In the genomic region with DNA sequence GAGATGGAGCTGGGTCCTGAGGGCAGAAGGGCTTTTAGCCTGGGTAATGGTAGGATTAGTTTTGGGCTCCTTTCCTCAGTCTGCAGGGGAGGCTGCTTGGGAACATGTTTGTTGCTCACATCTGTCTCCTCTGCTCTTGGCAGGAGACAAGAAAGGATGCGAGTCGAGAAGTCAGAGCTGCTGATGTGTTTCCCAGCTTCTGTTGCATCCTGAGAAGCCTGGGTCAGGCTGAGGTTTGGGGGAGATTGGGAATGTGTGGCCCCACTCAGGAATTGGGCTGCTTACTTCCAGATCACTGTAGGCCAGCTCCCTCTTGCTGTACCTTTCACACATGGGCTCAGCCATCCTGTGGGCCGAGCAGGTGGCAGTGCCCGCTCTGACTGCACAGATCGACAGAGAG, we compare ENCODE assay signal across 19 cellular contexts.
DNase-seq lines count a peak whose midpoint lies in the region; ATAC-seq and TF ChIP-seq lines count a peak whose summit lies in the region.
"Had no signal": no experiment of that assay in that cellular context is flagged by ENCODE, and none has a peak within 500 bp of the region (broad histone marks: within the 10 kb centered on the region; RNA-seq: fewer than 3 reads in every experiment).

No MANE protein-coding gene starts in this region.

- no peaks in the 10 kb centered on the region for H3K27me3 ChIP-seq in CD4-positive, alpha-beta T cell (ENCODE audit: control insufficient read depth, insufficient read depth, low read length)
- no peaks in the 10 kb centered on the region for H3K27me3 ChIP-seq in CD8-positive, alpha-beta T cell (ENCODE audit: insufficient read depth, low read length)
- H3K27me3 ChIP-seq in transverse colon: no peaks in the 10 kb centered on the region
- H3K27me3 ChIP-seq: stomach, upper lobe of right lung had no signal

- H3K4me3 Mint-ChIP-seq in CD4-positive, alpha-beta T cell: no peak overlapping the region
- H3K4me3 Mint-ChIP-seq in CD8-positive, alpha-beta T cell: no peak overlapping the region
- no peak overlapping the region for H3K4me3 Mint-ChIP-seq in nephron progenitor cell

- intact Hi-C loops in CD4-positive, alpha-beta T cell (cut with DNase I, micrococcal nuclease): no loop called here
- intact Hi-C loops in CD8-positive, alpha-beta T cell (cut with DNase I, micrococcal nuclease): no loop called here
- intact Hi-C loops in transverse colon (cut with DNase I; ENCODE audit: low total_unique reads): no loop called here

- no peaks in the 10 kb centered on the region for H3K9me3 Mint-ChIP-seq in CD4-positive, alpha-beta T cell
- H3K9me3 Mint-ChIP-seq in CD8-positive, alpha-beta T cell: no peaks in the 10 kb centered on the region
- H3K9me3 Mint-ChIP-seq in nephron progenitor cell: no peaks in the 10 kb centered on the region
- H3K9me3 Mint-ChIP-seq: activated T-helper 2 cell treated with anti-CD3 and anti-CD28 coated beads, Interferon-gamma antibody, Interleukin-2, Interleukin-4, amounts not matched to agents 10 μg/mL and 5 μg/mL and 100 μg/mL, durations not matched to agents 14 hours and 24 hours and 36 hours had no signal

- H3K4me1 ChIP-seq in CD8-positive, alpha-beta T cell (ENCODE audit: insufficient read depth, low read length): peaks cover 45% of the 10 kb centered on the region
- peaks cover 0 to 33% (median 12%) of the 10 kb centered on the region in 4 donors for H3K4me1 ChIP-seq in transverse colon

- H3K36me3 Mint-ChIP-seq in CD4-positive, alpha-beta T cell (ENCODE audit: low read depth): no peaks in the 10 kb centered on the region
- H3K36me3 Mint-ChIP-seq in CD8-positive, alpha-beta T cell: no peaks in the 10 kb centered on the region
- H3K36me3 Mint-ChIP-seq in nephron progenitor cell (ENCODE audit: low read depth): no peaks in the 10 kb centered on the region

- no peak overlapping the region for H3K4me3 ChIP-seq in CD8-positive, alpha-beta T cell (ENCODE audit: low read depth, low read length)
- H3K4me3 ChIP-seq in transverse colon: no peak overlapping the region
- H3K4me3 ChIP-seq: stomach, upper lobe of right lung had no signal

- H3K4me1 Mint-ChIP-seq in CD4-positive, alpha-beta T cell (ENCODE audit: low read depth): peaks cover 65% of the 10 kb centered on the region
- H3K4me1 Mint-ChIP-seq in CD8-positive, alpha-beta T cell (ENCODE audit: low read depth): peaks cover 25% of the 10 kb centered on the region
- peaks cover 43% of the 10 kb centered on the region for H3K4me1 Mint-ChIP-seq in nephron progenitor cell

- H3K36me3 ChIP-seq in CD8-positive, alpha-beta T cell (ENCODE audit: insufficient read depth, low read length): no peaks in the 10 kb centered on the region
- no peaks in the 10 kb centered on the region for H3K36me3 ChIP-seq in transverse colon
- H3K36me3 ChIP-seq: stomach, upper lobe of right lung had no signal

- no peaks in the 10 kb centered on the region for H3K9me3 ChIP-seq in CD4-positive, alpha-beta T cell (ENCODE audit: control insufficient read depth, low read length)
- no peaks in the 10 kb centered on the region for H3K9me3 ChIP-seq in CD8-positive, alpha-beta T cell (ENCODE audit: low read length)
- H3K9me3 ChIP-seq in transverse colon: no peaks in the 10 kb centered on the region
- H3K9me3 ChIP-seq: stomach, upper lobe of right lung had no signal

- H3K27me3 Mint-ChIP-seq in CD4-positive, alpha-beta T cell: no peaks in the 10 kb centered on the region
- no peaks in the 10 kb centered on the region for H3K27me3 Mint-ChIP-seq in CD8-positive, alpha-beta T cell (ENCODE audit: low read depth)
- H3K27me3 Mint-ChIP-seq in nephron progenitor cell (ENCODE audit: low read depth, poor library complexity): no peaks in the 10 kb centered on the region

- no peak overlapping the region for H3K27ac ChIP-seq in CD4-positive, alpha-beta T cell (ENCODE audit: low read depth, low read length)
- H3K27ac ChIP-seq in CD8-positive, alpha-beta T cell (ENCODE audit: low read depth, low read length): no peak overlapping the region
- H3K27ac ChIP-seq in cingulate gyrus (ENCODE audit: low read depth, low read length): peak overlapping the region; percentile 20
- no peak overlapping the region for H3K27ac ChIP-seq in transverse colon
- H3K27ac ChIP-seq: upper lobe of right lung had no signal

- TF ChIP-seq POLR2A in transverse colon (IDR thresholded peaks at IDR 0.05): no peak

- in situ Hi-C loops in transverse colon (cut with MboI; ENCODE audit: low pct_ligation_motif_present in 1 of 4, low pct_unique_long_range_greater_than_20kb in 1 of 4, low sequenced_read_pairs in 3 of 4): no loop called here

- no peak for TF ChIP-seq CTCF in CD4-positive, alpha-beta T cell (IDR thresholded peaks at IDR 0.05)
- no peak for TF ChIP-seq CTCF in CD8-positive, alpha-beta T cell (IDR thresholded peaks at IDR 0.05)
- TF ChIP-seq CTCF in nephron progenitor cell (IDR thresholded peaks at IDR 0.05): no peak
- TF ChIP-seq CTCF in transverse colon (IDR thresholded peaks at IDR 0.05): no peak

- POLR2A ChIA-PET in CD4-positive, alpha-beta T cell (lab: Charles Lee): no interaction called here
- POLR2A ChIA-PET in CD8-positive, alpha-beta T cell (lab: Charles Lee): interaction anchor here (1.1 kb wide), 1 partner anchor 23 kb away, joined by 3 read pairs; no protein-coding TSS in a partner anchor

- no peak for TF ChIP-seq EP300 in transverse colon (IDR thresholded peaks at IDR 0.05; ENCODE audit: low read depth)

- peak overlapping the region; percentile 59 for H3K27ac Mint-ChIP-seq in CD4-positive, alpha-beta T cell
- H3K27ac Mint-ChIP-seq in CD8-positive, alpha-beta T cell: peak overlapping the region; percentile 15
- H3K27ac Mint-ChIP-seq in nephron progenitor cell: peak overlapping the region; percentile 47
- H3K27ac Mint-ChIP-seq: activated T-helper 2 cell treated with anti-CD3 and anti-CD28 coated beads, Interferon-gamma antibody, Interleukin-2, Interleukin-4, amounts not matched to agents 10 μg/mL and 5 μg/mL and 100 μg/mL, durations not matched to agents 14 hours and 24 hours and 36 hours had no signal

- 91 to 100% methylated on average over 3 to 5 of the region's 5 CpGs for WGBS in transverse colon (ENCODE audit: low coverage in 1 of 2), 2 donors

- DNase-seq in CD4-positive, alpha-beta T cell: no peak
- DNase-seq in CD8-positive, alpha-beta T cell: no peak
- DNase-seq in nephron progenitor cell: no peak
- no peak for DNase-seq in H4 (ENCODE audit: low spot score)
- no peak for DNase-seq in transverse colon
- DNase-seq: activated CD4-positive, alpha-beta T cell treated with anti-CD3 and anti-CD28 coated beads for 4 hours; COR-L47; EL; foreskin fibroblast; kidney; NCI-H526; SHP77; stimulated activated CD4-positive, alpha-beta T cell treated with anti-CD3 and anti-CD28 coated beads, Interleukin-4, amount 100 ng/mL, for 24 hours; stomach; upper lobe of right lung had no signal

- CTCF ChIA-PET in CD4-positive, alpha-beta T cell (lab: Charles Lee): no interaction called here
- CTCF ChIA-PET in CD8-positive, alpha-beta T cell (lab: Charles Lee): interaction anchor here (1.2 kb wide), 1 partner anchor 176 kb away, joined by 3 read pairs; no protein-coding TSS in a partner anchor

- ATAC-seq in CD4-positive, alpha-beta T cell (ENCODE audit: poor library complexity): no peak
- no peak for ATAC-seq in CD8-positive, alpha-beta T cell
- ATAC-seq in GM21447 (IDR thresholded peaks at IDR 0.05; ENCODE audit: unreplicated experiment): no peak
- ATAC-seq: HCT116, upper lobe of right lung had no signal
